ENCODE assay signal across 18 cellular contexts in the genomic region with DNA sequence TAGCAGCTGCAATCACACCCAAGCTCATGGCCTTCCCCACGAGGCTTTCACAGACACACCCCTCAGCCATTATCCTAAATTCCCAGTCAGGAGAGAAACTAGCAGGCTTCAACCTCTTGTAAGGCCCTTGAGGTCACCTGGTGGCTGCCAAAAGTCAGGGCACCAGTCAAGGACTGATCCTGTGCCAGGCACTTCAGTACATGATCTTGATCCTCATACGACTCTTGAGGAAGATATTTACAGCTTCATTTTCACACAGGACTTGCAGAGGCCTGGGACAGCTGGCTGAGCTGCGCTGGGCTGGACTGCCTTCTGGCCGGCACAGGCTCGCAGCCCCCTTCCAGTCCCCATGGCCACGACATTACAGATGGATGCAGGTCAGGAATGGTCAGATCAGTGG. TPM values are rescaled to one million over a fixed set of nuclear protein-coding genes. Genes with fewer than 3 reads are reported as not detected.
DNase-seq lines count a peak whose midpoint lies in the region; ATAC-seq, FAIRE-seq and TF ChIP-seq lines count a peak whose summit lies in the region.
"Had no signal": no experiment of that assay in that cellular context is flagged by ENCODE, and none has a peak within 500 bp of the region (broad histone marks: within the 10 kb centered on the region; RNA-seq: fewer than 3 reads in every experiment).

No MANE protein-coding gene starts in this region.

- H3K4me1 ChIP-seq in K562 (replicated peaks in 1 of 2; ENCODE audit: control insufficient read depth in 2 of 2, insufficient read depth in 2 of 2, low read length in 2 of 2) (peaks cover 0 to 10% of the 10 kb centered on the region in 2 experiments; a peak in 2 of 5 replicates), neutrophil (ENCODE audit: control insufficient read depth in 1 of 2, insufficient read depth in 1 of 2, low read depth in 1 of 2, low read length in 1 of 2) (no peaks in the 10 kb centered on the region), spleen (peaks cover 0 to 30% (median 0%) of the 10 kb centered on the region in 6 donors)

- H3K4me2 ChIP-seq in K562 (ENCODE audit: insufficient read depth, low read length), result no peak overlapping the region
- H3K4me2 ChIP-seq: GM23338 had no signal

- H3K9me1 ChIP-seq in K562 (ENCODE audit: control insufficient read depth, insufficient read depth, low read length), result no peaks in the 10 kb centered on the region

- no peak for ATAC-seq in activated CD8-positive, alpha-beta memory T cell treated with anti-CD3 and anti-CD28 coated beads, Interleukin-2, amount 10 ng/mL, durations not matched to agents 7 days and 5 days
- no peak for ATAC-seq in K562
- no peak for ATAC-seq in GM21619 (IDR thresholded peaks at IDR 0.05; ENCODE audit: unreplicated experiment)
- ATAC-seq: GM23338, left cardiac atrium had no signal

- peaks cover 50% of the 10 kb centered on the region for H3K36me3 Mint-ChIP-seq in activated CD8-positive, alpha-beta memory T cell treated with anti-CD3 and anti-CD28 coated beads, Interleukin-2, amount 10 ng/mL, durations not matched to agents 7 days and 5 days
- H3K36me3 Mint-ChIP-seq in IgD-negative memory B cell, result peaks cover 4% of the 10 kb centered on the region

- POLR2A ChIA-PET in K562 (lab: Yijun Ruan, JAX), result interaction anchor here (0.5 to 4.0 kb wide), 8 partner anchors 9 to 411 kb away, joined by 3 to 50 read pairs (median 4); partner anchors contain the start of genes BUD31 and PDAP1

- CTCF ChIA-PET in activated CD8-positive, alpha-beta memory T cell treated with anti-CD3 and anti-CD28 coated beads, Interleukin-2, amount 10 ng/mL, durations not matched to agents 7 days and 5 days (lab: Charles Lee), result interaction anchor here (2.5 kb wide), 1 partner anchor 9 kb away, joined by 10 read pairs; the partner anchor contains the start of genes BUD31 and PDAP1
- CTCF ChIA-PET in K562 (lab: Yijun Ruan, JAX; ENCODE audit: low intra/inter-chr PET ratio), result no interaction called here

- H3K4me3 ChIP-seq in K562 (no peak overlapping the region), neutrophil (ENCODE audit: low read depth in 1 of 2, low read length in 1 of 2) (no peak overlapping the region), spleen (no peak overlapping the region)
- H3K4me3 ChIP-seq: GM23338 had no signal

- H3K27ac ChIP-seq in K562 (ENCODE audit: extremely low read depth, low read depth, low read length) (no peak overlapping the region), neutrophil (peak overlapping the region; percentile 54), spleen (peak overlapping the region in 4 of 8 donors; percentile 7 to 60 (median 19))

- H3K27me3 Mint-ChIP-seq in activated CD8-positive, alpha-beta memory T cell treated with anti-CD3 and anti-CD28 coated beads, Interleukin-2, amount 10 ng/mL, durations not matched to agents 7 days and 5 days, result no peaks in the 10 kb centered on the region
- no peaks in the 10 kb centered on the region for H3K27me3 Mint-ChIP-seq in IgD-negative memory B cell
- H3K27me3 Mint-ChIP-seq: progenitor cell of endocrine pancreas had no signal

- no peak overlapping the region for H3K4me3 Mint-ChIP-seq in activated CD8-positive, alpha-beta memory T cell treated with anti-CD3 and anti-CD28 coated beads, Interleukin-2, amount 10 ng/mL, durations not matched to agents 7 days and 5 days
- no peak overlapping the region for H3K4me3 Mint-ChIP-seq in IgD-negative memory B cell
- H3K4me3 Mint-ChIP-seq: GM23338 had no signal

- FAIRE-seq in K562 (lab: Jason Lieb, UNC), result no peak
- FAIRE-seq: urothelium cell line had no signal

- H3K9me3 ChIP-seq in K562 (replicated peaks; ENCODE audit: control insufficient read depth, insufficient read depth, low read depth, low read length) (no peaks in the 10 kb centered on the region), neutrophil (no peaks in the 10 kb centered on the region), spleen (no peaks in the 10 kb centered on the region)

- H3K79me2 ChIP-seq in K562 (ENCODE audit: control insufficient read depth, insufficient read depth, low read length), result peaks cover 10% of the 10 kb centered on the region

- peaks cover 32% of the 10 kb centered on the region; the same call in 1 of the 2 replicates for H4K20me1 ChIP-seq in K562 (replicated peaks; ENCODE audit: control insufficient read depth, insufficient read depth, low read length)

- peaks cover 6% of the 10 kb centered on the region for H3K4me1 Mint-ChIP-seq in activated CD8-positive, alpha-beta memory T cell treated with anti-CD3 and anti-CD28 coated beads, Interleukin-2, amount 10 ng/mL, durations not matched to agents 7 days and 5 days
- peaks cover 10 to 12% (median 10%) of the 10 kb centered on the region in 3 donors for H3K4me1 Mint-ChIP-seq in IgD-negative memory B cell

- H2AFZ ChIP-seq in K562 (ENCODE audit: low read depth, low read length), result no peak overlapping the region
- H2AFZ ChIP-seq: GM23338 had no signal

- DNase-seq in activated CD8-positive, alpha-beta memory T cell treated with anti-CD3 and anti-CD28 coated beads, Interleukin-2, amount 10 ng/mL, durations not matched to agents 7 days and 5 days, result no peak
- no peak for DNase-seq in activated CD8-positive, alpha-beta memory T cell treated with anti-CD3 and anti-CD28 coated beads, Interleukin-2, amount 50 U/mL, for 48 hours
- DNase-seq in K562 (ENCODE audit: extremely low read depth in 1 of 4, low spot score in 3 of 4) (no peak), spleen (no peak), T1000 (lab: John Stamatoyannopoulos, UW) (no peak)
- DNase-seq: ACHN; KBM-7; left cardiac atrium; NCI-H1092 treated with DMSO at 0.1 percent for 48 hours; NCI-H2227 treated with DMSO at 0.1 percent for 48 hours; stimulated activated naive CD4-positive, alpha-beta T cell treated with Interleukin-2 at 50 U/mL for 16 hours; T-helper 2 cell had no signal

- in situ Hi-C loops in K562 (cut with MboI), result no loop called here

- TF ChIP-seq RAD21 in K562 (CRISPR knock-in tag; conservative IDR thresholded peaks at IDR 0.05 in 1 of 2, IDR thresholded peaks at IDR 0.05 in 1 of 2), result no peak

- H3K36me3 ChIP-seq in K562 (ENCODE audit: control insufficient read depth, insufficient read depth, low read length) (peaks cover 95% of the 10 kb centered on the region), neutrophil (peaks cover 86% of the 10 kb centered on the region), spleen (peaks cover 0 to 100% (median 97%) of the 10 kb centered on the region in 6 donors)

- 85% methylated on average over 6 of the region's 6 CpGs for WGBS in K562 (ENCODE audit: insufficient coverage, low coverage, missing lambda C conversion rate)
- 72 to 89% (median 81%) methylated on average over 6 of the region's 6 CpGs for WGBS in spleen, 5 donors

- no peaks in the 10 kb centered on the region for H3K27me3 ChIP-seq in K562 (ENCODE audit: control insufficient read depth in 2 of 2, insufficient read depth in 2 of 2, low read length in 2 of 2)
- H3K27me3 ChIP-seq in neutrophil, result no peaks in the 10 kb centered on the region
- H3K27me3 ChIP-seq in spleen (replicated peaks in 1 of 7), result no peaks in the 10 kb centered on the region

- no peak overlapping the region for H3K9ac ChIP-seq in K562 (ENCODE audit: insufficient read depth in 1 of 2, low read depth in 2 of 2, low read length in 2 of 2)

- intact Hi-C loops in K562 (cut with micrococcal nuclease) (no loop called here), spleen (cut with DNase I; ENCODE audit: low total_unique reads) (no loop called here)

- TF ChIP-seq EP300 in K562 (IDR thresholded peaks at IDR 0.05; ENCODE audit: low read length), result no peak

- BruUV-seq in K562 (replicated peaks; lab: Mats Ljungman, UMichigan), result no TSS peak

- peak overlapping the region; percentile 65 for H3K27ac Mint-ChIP-seq in activated CD8-positive, alpha-beta memory T cell treated with anti-CD3 and anti-CD28 coated beads, Interleukin-2, amount 10 ng/mL, durations not matched to agents 7 days and 5 days
- H3K27ac Mint-ChIP-seq in IgD-negative memory B cell, result peak overlapping the region in 2 of 3 donors; percentile 72 to 87
- H3K27ac Mint-ChIP-seq: GM23338, progenitor cell of endocrine pancreas had no signal

- H3K9me3 Mint-ChIP-seq in activated CD8-positive, alpha-beta memory T cell treated with anti-CD3 and anti-CD28 coated beads, Interleukin-2, amount 10 ng/mL, durations not matched to agents 7 days and 5 days (ENCODE audit: low read depth), result no peaks in the 10 kb centered on the region
- no peaks in the 10 kb centered on the region for H3K9me3 Mint-ChIP-seq in IgD-negative memory B cell
- H3K9me3 Mint-ChIP-seq: GM23338 had no signal

- TF ChIP-seq POLR2A in K562 (conservative IDR thresholded peaks at IDR 0.05), result no peak; the same call in 1 of the 2 replicates
- no peak for TF ChIP-seq POLR2A in spleen (IDR thresholded peaks at IDR 0.05)

- TF ChIP-seq CTCF in K562 (IDR thresholded peaks at IDR 0.05 in 2 of 3, conservative IDR thresholded peaks at IDR 0.05 in 1 of 3; ENCODE audit: insufficient read depth in 2 of 3, low read depth in 1 of 3, low read length in 3 of 3), result no peak
- TF ChIP-seq CTCF in neutrophil (IDR thresholded peaks at IDR 0.05), result no peak
- TF ChIP-seq CTCF in spleen (IDR thresholded peaks at IDR 0.05 in 8 of 11, conservative IDR thresholded peaks at IDR 0.05 in 3 of 11), result no peak

RNA-seq across cellular contexts. Expression of gene PDAP1, which starts 8.8 kb away (rescaled TPM):
- total RNA-seq in activated CD8-positive, alpha-beta memory T cell treated with anti-CD3 and anti-CD28 coated beads, Interleukin-2, amount 10 ng/mL, durations not matched to agents 7 days and 5 days, result 100 to 1,000 TPM in 1 of 2 experiments, 10 to 100 TPM in 1; 94.7 to 128 TPM
- polyA plus RNA-seq in IgD-negative memory B cell, result 33.8 TPM
- 27.1 and 32.8 TPM in 2 replicates for total RNA-seq in K562 (2011; cell fraction: chromatin; rRNA removed; ENCODE audit: low replicate concordance)
- total RNA-seq in K562 (2011; cell fraction: nucleolus; rRNA removed), result 19.1 and 20.0 TPM in 2 replicates
- 28.5 and 49.1 TPM in 2 replicates for total RNA-seq in K562 (2011; cell fraction: nucleoplasm; rRNA removed)
- 105 and 108 TPM in 2 replicates for total RNA-seq in K562 (2014; rRNA removed)
- total RNA-seq in K562 (2014; rRNA removed; fragmentation: Illumina TruSeq; extraction: Trizol), result 129 and 138 TPM in 2 replicates
- total RNA-seq in K562 (2015; rRNA removed; fragmentation: Illumina TruSeq; extraction: Trizol), result 161 and 162 TPM in 2 replicates
- 161 and 182 TPM in 2 replicates for total RNA-seq in K562 (2021)
- polyA plus RNA-seq in K562 (2011; rRNA removed), result 31.0 and 72.6 TPM in 2 replicates
- 26.2 and 29.1 TPM in 2 replicates for polyA plus RNA-seq in K562 (2011; cell fraction: cytosol; rRNA removed)
- polyA plus RNA-seq in K562 (2011; cell fraction: nucleus; rRNA removed), result 22.4 and 28.1 TPM in 2 replicates
- polyA plus RNA-seq in K562 (2012), result 165 and 249 TPM in 2 replicates
- polyA plus RNA-seq in K562 (2014; fragmentation: Illumina TruSeq; extraction: Trizol), result 315 and 356 TPM in 2 replicates
- polyA plus RNA-seq in K562 (2014; fragmentation: Nextera tagmentation; extraction: Ambion mirVana), result 10 to 100 TPM; 10.2 to 16.0 TPM
- polyA plus RNA-seq in K562 (2014; rRNA removed), result 185 and 215 TPM in 2 replicates
- polyA minus RNA-seq in K562 (2011; rRNA and poly(A)+ RNA removed), result 20.1 and 24.4 TPM in 2 replicates
- 31.9 and 37.0 TPM in 2 replicates for polyA minus RNA-seq in K562 (2011; cell fraction: cytosol; rRNA and poly(A)+ RNA removed)
- 5.1 and 6.4 TPM in 2 replicates for polyA minus RNA-seq in K562 (2011; cell fraction: nucleus; rRNA and poly(A)+ RNA removed)
- total RNA-seq in spleen, result 10 to 100 TPM; 28.1 to 57.2 (median 52.8) TPM
- 100 to 1,000 TPM in 2 of 3 donors, 10 to 100 TPM in 1; 83.4 to 117 (median 108) TPM for polyA plus RNA-seq in spleen

RNA-seq across cellular contexts. Expression of gene BUD31, which starts 9.2 kb away (rescaled TPM):
- 100 to 1,000 TPM; 116 to 138 TPM for total RNA-seq in activated CD8-positive, alpha-beta memory T cell treated with anti-CD3 and anti-CD28 coated beads, Interleukin-2, amount 10 ng/mL, durations not matched to agents 7 days and 5 days
- polyA plus RNA-seq in IgD-negative memory B cell (162 TPM), K562 (2011; rRNA removed) (69.4 and 105 TPM in 2 replicates), K562 (2014; fragmentation: Illumina TruSeq; extraction: Trizol) (307 and 342 TPM in 2 replicates), K562 (2014; fragmentation: Nextera tagmentation; extraction: Ambion mirVana) (100 to 1,000 TPM; 275 to 332 TPM), K562 (2014; rRNA removed) (237 and 272 TPM in 2 replicates), spleen (100 to 1,000 TPM in 2 of 3 donors, 10 to 100 TPM in 1; 98.7 to 124 (median 112) TPM)
- 71.4 and 104 TPM in 2 replicates for total RNA-seq in K562 (2011; cell fraction: chromatin; rRNA removed; ENCODE audit: low replicate concordance)
- 46.8 and 62.5 TPM in 2 replicates for total RNA-seq in K562 (2011; cell fraction: nucleolus; rRNA removed)
- total RNA-seq in K562 (2011; cell fraction: nucleoplasm; rRNA removed), result 67.0 and 82.8 TPM in 2 replicates
- total RNA-seq in K562 (2014; rRNA removed) (247 and 279 TPM in 2 replicates), K562 (2014; rRNA removed; fragmentation: Illumina TruSeq; extraction: Trizol) (214 and 266 TPM in 2 replicates), K562 (2015; rRNA removed; fragmentation: Illumina TruSeq; extraction: Trizol) (211 and 238 TPM in 2 replicates), K562 (2021) (242 and 255 TPM in 2 replicates), spleen (10 to 100 TPM; 48.4 to 72.7 (median 65.7) TPM)
- polyA plus RNA-seq in K562 (2011; cell fraction: cytosol; rRNA removed), result 77.0 and 96.0 TPM in 2 replicates
- 42.2 and 50.1 TPM in 2 replicates for polyA plus RNA-seq in K562 (2011; cell fraction: nucleus; rRNA removed)
- polyA plus RNA-seq in K562 (2012), result 142 and 298 TPM in 2 replicates
- 50.5 and 64.8 TPM in 2 replicates for polyA minus RNA-seq in K562 (2011; rRNA and poly(A)+ RNA removed)
- polyA minus RNA-seq in K562 (2011; cell fraction: cytosol; rRNA and poly(A)+ RNA removed), result 36.5 and 42.6 TPM in 2 replicates
- polyA minus RNA-seq in K562 (2011; cell fraction: nucleus; rRNA and poly(A)+ RNA removed), result 16.4 and 18.0 TPM in 2 replicates

RNA-seq across cellular contexts. Expression of gene ARPC1B, which starts 25.1 kb away (rescaled TPM):
- total RNA-seq in activated CD8-positive, alpha-beta memory T cell treated with anti-CD3 and anti-CD28 coated beads, Interleukin-2, amount 10 ng/mL, durations not matched to agents 7 days and 5 days, result 100 to 1,000 TPM; 388 to 398 TPM
- 728 TPM for polyA plus RNA-seq in IgD-negative memory B cell
- 99.9 and 272 TPM in 2 replicates for total RNA-seq in K562 (2011; cell fraction: chromatin; rRNA removed; ENCODE audit: low replicate concordance)
- total RNA-seq in K562 (2011; cell fraction: nucleolus; rRNA removed), result 195 and 204 TPM in 2 replicates
- 146 and 192 TPM in 2 replicates for total RNA-seq in K562 (2011; cell fraction: nucleoplasm; rRNA removed)
- total RNA-seq in K562 (2014; rRNA removed), result 357 and 436 TPM in 2 replicates
- 77.8 and 81.5 TPM in 2 replicates for total RNA-seq in K562 (2014; rRNA removed; fragmentation: Illumina TruSeq; extraction: Trizol)
- 216 and 235 TPM in 2 replicates for total RNA-seq in K562 (2015; rRNA removed; fragmentation: Illumina TruSeq; extraction: Trizol)
- total RNA-seq in K562 (2021), result 187 and 221 TPM in 2 replicates
- polyA plus RNA-seq in K562 (2011; rRNA removed), result 211 and 213 TPM in 2 replicates
- 307 and 633 TPM in 2 replicates for polyA plus RNA-seq in K562 (2011; cell fraction: cytosol; rRNA removed)
- 159 and 253 TPM in 2 replicates for polyA plus RNA-seq in K562 (2011; cell fraction: nucleus; rRNA removed)
- polyA plus RNA-seq in K562 (2012), result 510 and 518 TPM in 2 replicates
- polyA plus RNA-seq in K562 (2014; fragmentation: Illumina TruSeq; extraction: Trizol), result 93.3 and 345 TPM in 2 replicates
- 10 to 100 TPM in 1 of 2 experiments, 1 to 10 TPM in 1; 6.7 to 38.7 TPM for polyA plus RNA-seq in K562 (2014; fragmentation: Nextera tagmentation; extraction: Ambion mirVana)
- 308 and 407 TPM in 2 replicates for polyA plus RNA-seq in K562 (2014; rRNA removed)
- polyA minus RNA-seq in K562 (2011; rRNA and poly(A)+ RNA removed), result 59.3 and 102 TPM in 2 replicates
- polyA minus RNA-seq in K562 (2011; cell fraction: cytosol; rRNA and poly(A)+ RNA removed), result 118 and 133 TPM in 2 replicates
- 73.5 and 76.2 TPM in 2 replicates for polyA minus RNA-seq in K562 (2011; cell fraction: nucleus; rRNA and poly(A)+ RNA removed)
- 100 to 1,000 TPM; 302 to 758 (median 363) TPM for total RNA-seq in spleen
- 100 to 1,000 TPM; 348 to 537 (median 472) TPM for polyA plus RNA-seq in spleen

RNA-seq across cellular contexts. Expression of gene PTCD1, which starts 39.0 kb away (rescaled TPM):
- total RNA-seq in activated CD8-positive, alpha-beta memory T cell treated with anti-CD3 and anti-CD28 coated beads, Interleukin-2, amount 10 ng/mL, durations not matched to agents 7 days and 5 days, result 1 to 10 TPM; 5.8 to 8.9 TPM
- polyA plus RNA-seq in IgD-negative memory B cell (5.5 TPM), K562 (2011; rRNA removed) (4.1 and 5.3 TPM in 2 replicates), K562 (2014; fragmentation: Illumina TruSeq; extraction: Trizol) (5.0 and 21.9 TPM in 2 replicates), K562 (2014; fragmentation: Nextera tagmentation; extraction: Ambion mirVana) (under 1 TPM; 0.46 to 0.57 TPM), K562 (2014; rRNA removed) (10.5 and 13.5 TPM in 2 replicates), spleen (1 to 10 TPM; 2.1 to 4.4 (median 3.2) TPM)
- 20.1 and 49.2 TPM in 2 replicates for total RNA-seq in K562 (2011; cell fraction: chromatin; rRNA removed; ENCODE audit: low replicate concordance)
- total RNA-seq in K562 (2011; cell fraction: nucleolus; rRNA removed), result 22.2 and 25.2 TPM in 2 replicates
- 9.8 and 15.1 TPM in 2 replicates for total RNA-seq in K562 (2011; cell fraction: nucleoplasm; rRNA removed)
- total RNA-seq in K562 (2014; rRNA removed) (17.1 and 24.4 TPM in 2 replicates), K562 (2014; rRNA removed; fragmentation: Illumina TruSeq; extraction: Trizol) (6.2 and 6.9 TPM in 2 replicates), K562 (2015; rRNA removed; fragmentation: Illumina TruSeq; extraction: Trizol) (10.3 and 10.5 TPM in 2 replicates), K562 (2021) (12.3 and 16.3 TPM in 2 replicates), spleen (10 to 100 TPM in 1 of 7 donors, 1 to 10 TPM in 6; 4.0 to 17.5 (median 7.5) TPM)
- 4.6 and 13.2 TPM in 2 replicates for polyA plus RNA-seq in K562 (2011; cell fraction: cytosol; rRNA removed)
- 8.8 and 19.0 TPM in 2 replicates for polyA plus RNA-seq in K562 (2011; cell fraction: nucleus; rRNA removed)
- 6.9 and 10.9 TPM in 2 replicates for polyA plus RNA-seq in K562 (2012)
- polyA minus RNA-seq in K562 (2011; rRNA and poly(A)+ RNA removed), result 3.8 and 5.0 TPM in 2 replicates
- 4.6 and 7.6 TPM in 2 replicates for polyA minus RNA-seq in K562 (2011; cell fraction: cytosol; rRNA and poly(A)+ RNA removed)
- polyA minus RNA-seq in K562 (2011; cell fraction: nucleus; rRNA and poly(A)+ RNA removed), result 6.6 and 8.1 TPM in 2 replicates

RNA-seq across cellular contexts. Expression of gene CPSF4, which starts 39.1 kb away (rescaled TPM):
- 10 to 100 TPM; 72.2 to 75.4 TPM for total RNA-seq in activated CD8-positive, alpha-beta memory T cell treated with anti-CD3 and anti-CD28 coated beads, Interleukin-2, amount 10 ng/mL, durations not matched to agents 7 days and 5 days
- polyA plus RNA-seq in IgD-negative memory B cell (28.7 TPM), K562 (2011; rRNA removed) (81.3 and 83.8 TPM in 2 replicates), K562 (2014; fragmentation: Illumina TruSeq; extraction: Trizol) (86.8 and 90.7 TPM in 2 replicates), K562 (2014; fragmentation: Nextera tagmentation; extraction: Ambion mirVana) (10 to 100 TPM; 16.9 to 17.4 TPM), K562 (2014; rRNA removed) (118 and 126 TPM in 2 replicates), spleen (10 to 100 TPM; 28.7 to 49.6 (median 46.7) TPM)
- total RNA-seq in K562 (2011; cell fraction: chromatin; rRNA removed; ENCODE audit: low replicate concordance), result 152 and 384 TPM in 2 replicates
- 218 TPM in 2 replicates for total RNA-seq in K562 (2011; cell fraction: nucleolus; rRNA removed)
- 228 and 250 TPM in 2 replicates for total RNA-seq in K562 (2011; cell fraction: nucleoplasm; rRNA removed)
- total RNA-seq in K562 (2014; rRNA removed) (71.7 and 83.4 TPM in 2 replicates), K562 (2014; rRNA removed; fragmentation: Illumina TruSeq; extraction: Trizol) (39.2 and 46.1 TPM in 2 replicates), K562 (2015; rRNA removed; fragmentation: Illumina TruSeq; extraction: Trizol) (63.9 and 66.7 TPM in 2 replicates), K562 (2021) (97.7 and 99.8 TPM in 2 replicates), spleen (10 to 100 TPM; 29.9 to 40.3 (median 35.1) TPM)
- 74.0 and 128 TPM in 2 replicates for polyA plus RNA-seq in K562 (2011; cell fraction: cytosol; rRNA removed)
- 257 and 356 TPM in 2 replicates for polyA plus RNA-seq in K562 (2011; cell fraction: nucleus; rRNA removed)
- polyA plus RNA-seq in K562 (2012), result 69.0 and 82.1 TPM in 2 replicates
- polyA minus RNA-seq in K562 (2011; rRNA and poly(A)+ RNA removed), result 32.3 and 54.6 TPM in 2 replicates
- 26.3 and 38.3 TPM in 2 replicates for polyA minus RNA-seq in K562 (2011; cell fraction: cytosol; rRNA and poly(A)+ RNA removed)
- 63.5 and 66.6 TPM in 2 replicates for polyA minus RNA-seq in K562 (2011; cell fraction: nucleus; rRNA and poly(A)+ RNA removed)
